1 cellular context compared by ENCODE assay signal in genomic region chr1:25760871-25761270, GRCh38.
TF ChIP-seq lines count a peak whose summit lies in the region.

No MANE protein-coding gene starts in this region.

TF ChIP-seq in K562, 482 proteins besides CTCF, POLR2A, EP300 and RAD21 (continued from another document and continues in another):
- TF ChIP-seq AFF4 (CRISPR knock-in tag; IDR thresholded peaks at IDR 0.05) (no peak), SAFB (IDR thresholded peaks at IDR 0.05; ENCODE audit: borderline replicate concordance, low read depth, low read length) (no peak), ZNF280A (IDR thresholded peaks at IDR 0.05; ENCODE audit: low read depth, partially characterized antibody) (no peak), NFRKB (IDR thresholded peaks at IDR 0.05; ENCODE audit: low read depth) (no peak), ZNF511 (CRISPR knock-in tag; IDR thresholded peaks at IDR 0.05) (no peak), CBX8 (IDR thresholded peaks at IDR 0.05; ENCODE audit: borderline replicate concordance, extremely low read depth, low read depth, low read length, poor library complexity, severe bottlenecking) (no peak), MLLT1 (IDR thresholded peaks at IDR 0.05) (no peak), HMBOX1 (IDR thresholded peaks at IDR 0.05) (peak; percentile 39; the same call in 1 of the 2 replicates), ZNF23 (CRISPR knock-in tag; IDR thresholded peaks at IDR 0.05) (no peak), ZSCAN29 (IDR thresholded peaks at IDR 0.05) (no peak), OTX1 (CRISPR knock-in tag; IDR thresholded peaks at IDR 0.05) (no peak), CBFA2T2 (conservative IDR thresholded peaks at IDR 0.05) (peak; percentile 93), SFPQ (IDR thresholded peaks at IDR 0.05; ENCODE audit: low read depth, low read length) (no peak), HNRNPH1 (optimal IDR thresholded peaks at IDR 0.05; ENCODE audit: low read depth, low read length) (no peak), ZNF354B (CRISPR knock-in tag; IDR thresholded peaks at IDR 0.05) (no peak), ZNF347 (CRISPR knock-in tag; IDR thresholded peaks at IDR 0.05; ENCODE audit: low read depth) (no peak), STAT6 (CRISPR knock-in tag; IDR thresholded peaks at IDR 0.05) (no peak), DDX20 (tag; IDR thresholded peaks at IDR 0.05; ENCODE audit: low read depth) (no peak), EGR1 (conservative IDR thresholded peaks at IDR 0.05) (no peak), NCOA6 (IDR thresholded peaks at IDR 0.05) (no peak), ZNF551 (CRISPR knock-in tag; IDR thresholded peaks at IDR 0.05) (no peak), FOXJ2 (tag; IDR thresholded peaks at IDR 0.05) (no peak), TSC22D4 (tag; IDR thresholded peaks at IDR 0.05) (no peak), ARID3B (CRISPR knock-in tag; IDR thresholded peaks at IDR 0.05; ENCODE audit: borderline replicate concordance) (no peak), ZNF140 (CRISPR knock-in tag; IDR thresholded peaks at IDR 0.05) (no peak), ZNF318 (IDR thresholded peaks at IDR 0.05; ENCODE audit: borderline replicate concordance in 1 of 2, low read depth in 1 of 2) (no peak), PHB2 (IDR thresholded peaks at IDR 0.05; ENCODE audit: low read depth) (peak; percentile 85; the same call in 1 of the 2 replicates), ZBTB26 (CRISPR knock-in tag; IDR thresholded peaks at IDR 0.05) (no peak), RAD51 (IDR thresholded peaks at IDR 0.05; ENCODE audit: borderline replicate concordance, low read depth) (no peak), MAFK (IDR thresholded peaks at IDR 0.05; ENCODE audit: low read length) (no peak), ZNF717 (CRISPR knock-in tag; IDR thresholded peaks at IDR 0.05) (no peak), KLF1 (tag; IDR thresholded peaks at IDR 0.05) (no peak)
